ENCODE assay signal across 13 cellular contexts in the genomic region with DNA sequence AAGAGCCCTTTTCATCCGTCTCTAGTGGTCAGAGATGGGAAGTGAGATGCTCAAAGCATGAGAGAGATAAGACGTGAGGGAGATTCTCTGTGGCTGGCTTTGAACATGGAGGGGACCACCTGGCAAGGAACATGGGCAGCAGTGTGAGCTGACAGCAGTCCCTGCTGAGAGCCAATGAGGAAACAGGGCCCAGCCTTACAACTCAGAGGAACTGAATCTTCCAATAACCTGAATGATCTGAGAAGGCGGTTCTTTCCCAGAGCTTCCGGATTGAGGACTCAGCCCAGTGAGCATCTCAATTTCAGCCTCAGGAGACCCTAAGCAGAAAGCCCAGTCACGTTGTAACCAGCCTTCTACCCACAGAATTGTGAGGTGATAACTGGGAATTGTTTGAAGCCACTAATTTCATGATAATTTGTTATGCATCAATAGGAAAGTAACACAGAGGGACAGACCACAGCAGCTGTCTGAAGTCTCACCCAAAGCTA. TPM values are rescaled to one million over a fixed set of nuclear protein-coding genes. Genes with fewer than 3 reads are reported as not detected.
DNase-seq lines count a peak whose midpoint lies in the region; ATAC-seq lines count a peak whose summit lies in the region.
"Had no signal": no experiment of that assay in that cellular context is flagged by ENCODE, and none has a peak within 500 bp of the region (broad histone marks: within the 10 kb centered on the region; RNA-seq: fewer than 3 reads in every experiment).

No MANE protein-coding gene starts in this region.

- ATAC-seq in GM18498 (IDR thresholded peaks at IDR 0.05; ENCODE audit: unreplicated experiment) (peak; percentile 24), GM19467 (IDR thresholded peaks at IDR 0.05; ENCODE audit: unreplicated experiment) (peak; percentile 22), HG03432 (IDR thresholded peaks at IDR 0.05; ENCODE audit: unreplicated experiment) (peak; percentile 39)

- peaks cover 61% of the 10 kb centered on the region for H3K4me1 ChIP-seq in effector memory CD4-positive, alpha-beta T cell (ENCODE audit: control insufficient read depth, insufficient read depth, low read length, poor library complexity, severe bottlenecking)

- no peaks in the 10 kb centered on the region for H3K27me3 ChIP-seq in effector memory CD4-positive, alpha-beta T cell (replicated peaks; ENCODE audit: control insufficient read depth, insufficient read depth, low read length, poor library complexity, severe bottlenecking)
- H3K27me3 ChIP-seq: Peyer's patch, stomach had no signal

- H3K4me3 ChIP-seq in effector memory CD4-positive, alpha-beta T cell (ENCODE audit: insufficient read depth, low read depth, low read length, poor library complexity, severe bottlenecking) = no peak overlapping the region
- H3K4me3 ChIP-seq: Peyer's patch, skin epidermis, stomach had no signal

- H3K9me3 ChIP-seq in effector memory CD4-positive, alpha-beta T cell (ENCODE audit: control insufficient read depth, low read length) = no peaks in the 10 kb centered on the region
- H3K9me3 ChIP-seq: Peyer's patch, stomach had no signal

- H3K36me3 ChIP-seq in effector memory CD4-positive, alpha-beta T cell (ENCODE audit: control insufficient read depth, insufficient read depth, low read length) = no peaks in the 10 kb centered on the region
- H3K36me3 ChIP-seq: Peyer's patch, stomach had no signal

- DNase-seq in effector memory CD4-positive, alpha-beta T cell = no peak
- no peak for DNase-seq in ureter (ENCODE audit: low spot score)
- no peak for DNase-seq in pons (ENCODE audit: low spot score)
- no peak for DNase-seq in KG1 (lab: John Stamatoyannopoulos, UW)
- DNase-seq in NCI-H1092 (lab: John Stamatoyannopoulos, UW) = no peak
- DNase-seq: effector CD4-positive, alpha-beta T cell; NCI-H1694 treated with DMSO at 0.1 percent for 48 hours; Peyer's patch; stomach had no signal

- H3K27ac ChIP-seq in effector memory CD4-positive, alpha-beta T cell (ENCODE audit: insufficient read depth, low read length, poor library complexity, severe bottlenecking) = peak overlapping the region; percentile 18
- H3K27ac ChIP-seq: stomach had no signal

RNA-seq across cellular contexts. Expression of a gene that starts 33.9 kb away (rescaled TPM):
- 15.2 TPM for total RNA-seq in ureter
